Comparison of ENCODE assay signal across 9 cellular contexts in genomic region chr4:185640809-185641675, GRCh38.
A peak's percentile ranks its signal among the peaks of the same experiment; 100 is the strongest.
DNase-seq lines count a peak whose midpoint lies in the region; ATAC-seq and TF ChIP-seq lines count a peak whose summit lies in the region.
"Had no signal": no experiment of that assay in that cellular context is flagged by ENCODE, and none has a peak within 500 bp of the region (broad histone marks: within the 10 kb centered on the region; RNA-seq: fewer than 3 reads in every experiment).

No MANE protein-coding gene starts in this region.

- in situ Hi-C loops in transverse colon (cut with MboI; ENCODE audit: low pct_ligation_motif_present in 1 of 4, low pct_unique_long_range_greater_than_20kb in 1 of 4, low sequenced_read_pairs in 3 of 4), result loop anchor here (5.0 to 25.0 kb wide), 3 partner anchors 384 to 396 kb away; no protein-coding TSS in a partner anchor

- H3K36me3 ChIP-seq in WERI-Rb-1 (no peaks in the 10 kb centered on the region), transverse colon (no peaks in the 10 kb centered on the region)

- peaks cover 0 to 8% (median 0%) of the 10 kb centered on the region in 4 donors for H3K4me1 ChIP-seq in transverse colon

- DNase-seq in GM10266 (ENCODE audit: extremely low spot score) (peak; percentile 40), NCI-H128 (lab: John Stamatoyannopoulos, UW; ENCODE audit: unreplicated experiment) (peak; percentile 4), WERI-Rb-1 (peak; percentile 59), inferior parietal cortex (ENCODE audit: extremely low spot score) (peak; percentile 84), transverse colon (no peak)
- DNase-seq: activated naive CD8-positive, alpha-beta T cell treated with anti-CD3 and anti-CD28 coated beads, Interleukin-2, amount 10 ng/mL, durations not matched to agents 7 days and 5 days had no signal

- no peak overlapping the region for H3K27ac ChIP-seq in 22Rv1
- H3K27ac ChIP-seq in WERI-Rb-1, result no peak overlapping the region
- H3K27ac ChIP-seq in transverse colon, result peak overlapping the region; percentile 3 to 52 (median 18)

- no peaks in the 10 kb centered on the region for H3K9me3 ChIP-seq in WERI-Rb-1 (ENCODE audit: severe bottlenecking)
- H3K9me3 ChIP-seq in transverse colon, result no peaks in the 10 kb centered on the region

- no peak for TF ChIP-seq POLR2A in transverse colon (IDR thresholded peaks at IDR 0.05)

- WGBS in transverse colon (ENCODE audit: low coverage in 1 of 2), 2 donors, result 32 to 50% methylated on average over 4 of the region's 4 CpGs

- H3K27me3 ChIP-seq in WERI-Rb-1 (ENCODE audit: insufficient read depth, low read depth, severe bottlenecking) (no peaks in the 10 kb centered on the region), transverse colon (no peaks in the 10 kb centered on the region)

- TF ChIP-seq CTCF in 22Rv1 (IDR thresholded peaks at IDR 0.05) (peak; percentile 67), GM10266 (IDR thresholded peaks at IDR 0.05; ENCODE audit: control insufficient read depth, insufficient read depth, low read depth, missing control alignments) (peak; percentile 34), WERI-Rb-1 (IDR thresholded peaks at IDR 0.05; ENCODE audit: low read depth, low read length) (no peak), transverse colon (IDR thresholded peaks at IDR 0.05) (peak; percentile 31 to 53 (median 40))

- ATAC-seq in GM19452 (IDR thresholded peaks at IDR 0.05; ENCODE audit: unreplicated experiment) (no peak), GM21526 (IDR thresholded peaks at IDR 0.05; ENCODE audit: low FRiP score, unreplicated experiment) (no peak)

- peak overlapping the region; percentile 18 for H3K4me3 ChIP-seq in WERI-Rb-1 (ENCODE audit: low read depth, low read length)
- H3K4me3 ChIP-seq in transverse colon, result no peak overlapping the region

- intact Hi-C loops in transverse colon (cut with DNase I; ENCODE audit: low total_unique reads), result no loop called here

- TF ChIP-seq EP300 in transverse colon (IDR thresholded peaks at IDR 0.05; ENCODE audit: low read depth), result no peak

Comparison
In these comparisons a context has a peak if more than half of its experiments do, and no peak if none do; other contexts are left out.
1. H3K27ac ChIP-seq: peak in transverse colon (4 of 4); none in 22Rv1 (single experiment) and WERI-Rb-1 (single experiment).